7 cellular contexts compared by ENCODE assay signal in genomic region chr14:49865431-49865859, GRCh38. TPM values are rescaled to one million over a fixed set of nuclear protein-coding genes. Genes with fewer than 3 reads are reported as not detected.
DNase-seq lines count a peak whose midpoint lies in the region; ATAC-seq, FAIRE-seq and TF ChIP-seq lines count a peak whose summit lies in the region.

No MANE protein-coding gene starts in this region.

- H3K27ac ChIP-seq in VCaP (peak overlapping the region; percentile 26; the same call in 1 of the 2 replicates), left lung (no peak overlapping the region)

- intact Hi-C loops in left lung (cut with DNase I): no loop called here

- no peak overlapping the region for H3K4me3 ChIP-seq in GM12865 (ENCODE audit: low read depth, low read length)
- H3K4me3 ChIP-seq in bronchial epithelial cell (ENCODE audit: low read depth, low read length): no peak overlapping the region
- H3K4me3 ChIP-seq in left lung: no peak overlapping the region

- peak; percentile 85 for DNase-seq in GM12865 (ENCODE audit: low read depth)
- DNase-seq in NCI-H1930 (lab: John Stamatoyannopoulos, UW): peak; percentile 24 to 61
- peak; percentile 58 for DNase-seq in bronchial epithelial cell (ENCODE audit: low read depth)
- DNase-seq in left lung: peak; percentile 77 to 93
- peak; percentile 60 to 80 (median 65) for DNase-seq in stimulated activated CD4-positive, alpha-beta T cell treated with anti-CD3 and anti-CD28 coated beads, TNF-alpha, amount 100 ng/mL, for 24 hours (ENCODE audit: low read depth in 3 of 3)

- H3K4me1 ChIP-seq in left lung: peaks cover 7 to 46% of the 10 kb centered on the region in 2 donors

- ATAC-seq in left lung (no peak), HG03354 (IDR thresholded peaks at IDR 0.05; ENCODE audit: poor library complexity, severe bottlenecking, unreplicated experiment) (no peak)

- no peak for FAIRE-seq in bronchial epithelial cell (lab: Jason Lieb, UNC)

- H3K9me3 ChIP-seq in left lung: no peaks in the 10 kb centered on the region

- H3K27me3 ChIP-seq in bronchial epithelial cell (ENCODE audit: control insufficient read depth, insufficient read depth, low read length) (no peaks in the 10 kb centered on the region), left lung (no peaks in the 10 kb centered on the region)

- H3K36me3 ChIP-seq in bronchial epithelial cell (ENCODE audit: control insufficient read depth, insufficient read depth, low read length) (no peaks in the 10 kb centered on the region), left lung (no peaks in the 10 kb centered on the region)

- TF ChIP-seq CTCF in GM12865 (IDR thresholded peaks at IDR 0.05; ENCODE audit: insufficient read depth, low read depth, low read length, missing control alignments): peak; percentile 82
- TF ChIP-seq CTCF in VCaP (conservative IDR thresholded peaks at IDR 0.05): peak; percentile 96
- peak; percentile 83 for TF ChIP-seq CTCF in bronchial epithelial cell (IDR thresholded peaks at IDR 0.05; ENCODE audit: insufficient read depth, low read length, severe bottlenecking)
- peak; percentile 83 to 86 for TF ChIP-seq CTCF in left lung (IDR thresholded peaks at IDR 0.05)

RNA-seq across cellular contexts. Expression of gene NEMF, which starts 12.9 kb away (rescaled TPM):
- 30.3 and 45.8 TPM in 2 replicates for total RNA-seq in bronchial epithelial cell
- 10 to 100 TPM; 48.1 to 62.1 TPM for total RNA-seq in left lung

RNA-seq across cellular contexts. Expression of gene ARF6, which starts 27.4 kb away (rescaled TPM):
- total RNA-seq in bronchial epithelial cell: 83.2 and 90.0 TPM in 2 replicates
- 10 to 100 TPM; 73.6 to 89.0 TPM for total RNA-seq in left lung
